ENCODE assay signal across 2 cellular contexts in genomic region chr10:92363498-92363897, GRCh38.
TF ChIP-seq lines count a peak whose summit lies in the region.

No MANE protein-coding gene starts in this region.

TF ChIP-seq in HEK293, 187 proteins besides CTCF, POLR2A, EP300 and RAD21:
- TF ChIP-seq ZNF146 (tag by site-specific recombination; IDR thresholded peaks at IDR 0.05) (peak; percentile 85), ZNF280D (tag by site-specific recombination; IDR thresholded peaks at IDR 0.05) (no peak)

TF ChIP-seq in K562, 482 proteins besides CTCF, POLR2A, EP300 and RAD21:
- TF ChIP-seq ZNF232 (CRISPR knock-in tag; IDR thresholded peaks at IDR 0.05) (no peak), RBM25 (IDR thresholded peaks at IDR 0.05; ENCODE audit: low read depth, low read length, severe bottlenecking) (peak; percentile 24), ZNF146 (CRISPR knock-in tag; IDR thresholded peaks at IDR 0.05; ENCODE audit: unreplicated experiment) (peak; percentile 78), ZFPM2 (CRISPR knock-in tag; IDR thresholded peaks at IDR 0.05) (no peak)
